ENCODE assay signal across 1 cellular context in the genomic region with DNA sequence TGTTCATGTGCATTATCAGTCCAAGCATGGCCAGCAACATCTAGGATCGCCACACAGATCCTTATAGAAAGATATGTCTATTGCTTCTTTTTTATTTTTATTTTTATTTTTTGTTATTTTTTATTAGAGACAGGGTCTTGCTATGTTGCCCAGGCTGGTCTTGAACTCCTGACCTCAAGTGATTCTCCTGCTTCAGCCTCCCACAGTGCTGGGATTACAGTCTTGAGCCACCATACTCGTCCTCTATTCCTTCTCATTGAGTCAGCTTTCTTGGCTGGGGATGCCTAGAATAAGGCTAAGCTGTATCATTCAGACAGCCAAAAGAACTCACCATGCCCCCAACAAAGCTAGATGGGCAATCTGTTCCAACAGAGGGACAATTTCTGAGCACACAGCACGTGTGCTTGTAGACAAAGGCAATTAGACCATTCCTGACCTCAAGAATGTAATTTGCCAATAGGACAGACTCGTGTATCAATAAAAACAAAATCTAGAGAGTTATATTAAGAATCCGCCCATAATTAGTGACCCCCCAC.
TF ChIP-seq lines count a peak whose summit lies in the region.

No MANE protein-coding gene starts in this region.

TF ChIP-seq in GM23338, 12 proteins besides CTCF, POLR2A, EP300 and RAD21:
- TF ChIP-seq EZH2 (IDR thresholded peaks at IDR 0.05; ENCODE audit: low read depth, unreplicated experiment) = no peak
- TF ChIP-seq NANOG (IDR thresholded peaks at IDR 0.05; ENCODE audit: borderline replicate concordance) = no peak
